In the genomic region with DNA sequence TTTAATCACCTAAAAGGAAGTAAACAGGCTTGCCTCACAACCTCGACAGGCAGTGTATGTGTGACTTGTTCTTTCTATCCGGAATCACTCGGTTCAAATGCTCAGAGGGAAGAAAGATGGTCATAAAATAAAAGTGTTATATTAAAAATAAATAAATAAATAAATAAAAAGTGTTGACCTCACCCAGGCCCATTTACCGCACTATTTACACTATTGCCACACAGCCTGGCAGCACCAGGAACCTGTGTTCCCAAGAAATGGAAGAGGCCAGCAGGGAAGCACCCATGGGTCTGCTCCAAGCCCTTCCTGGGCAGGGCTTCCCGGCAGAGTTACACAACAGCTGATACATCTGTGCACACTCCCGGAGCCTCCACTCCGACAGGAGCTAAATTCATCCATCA, we compare ENCODE assay signal across 12 cellular contexts.
DNase-seq lines count a peak whose midpoint lies in the region; ATAC-seq and TF ChIP-seq lines count a peak whose summit lies in the region.
"Had no signal": no experiment of that assay in that cellular context is flagged by ENCODE, and none has a peak within 500 bp of the region (broad histone marks: within the 10 kb centered on the region; RNA-seq: fewer than 3 reads in every experiment).

No MANE protein-coding gene starts in this region.

- H3K4me3 ChIP-seq in liver (ENCODE audit: low read depth in 1 of 3, low read length in 3 of 3) (no peak overlapping the region), upper lobe of left lung (peak overlapping the region in 1 of 4 donors; percentile 10)

- H3K4me1 ChIP-seq in liver (ENCODE audit: control insufficient read depth in 4 of 4, insufficient read depth in 4 of 4, low read length in 3 of 4): peaks cover 0 to 12% (median 4%) of the 10 kb centered on the region in 4 donors
- peaks cover 0 to 32% (median 14%) of the 10 kb centered on the region in 4 donors for H3K4me1 ChIP-seq in upper lobe of left lung

- H3K36me3 Mint-ChIP-seq in chondrocyte (ENCODE audit: low read depth): no peaks in the 10 kb centered on the region

- peak overlapping the region; percentile 92 for H3K27ac Mint-ChIP-seq in chondrocyte (ENCODE audit: unreplicated experiment)
- H3K27ac Mint-ChIP-seq: activated T-cell treated with anti-CD3 and anti-CD28 coated beads, Interleukin-2, amount 50 U/mL, for 72 hours; B cell had no signal

- H3K36me3 ChIP-seq in liver (ENCODE audit: control insufficient read depth in 4 of 4, insufficient read depth in 3 of 4, low read depth in 1 of 4, low read length in 3 of 4): no peaks in the 10 kb centered on the region
- no peaks in the 10 kb centered on the region for H3K36me3 ChIP-seq in upper lobe of left lung

- no peaks in the 10 kb centered on the region for H3K9me3 Mint-ChIP-seq in chondrocyte (ENCODE audit: low read depth)
- H3K9me3 Mint-ChIP-seq: activated T-cell treated with anti-CD3 and anti-CD28 coated beads, Interleukin-2, amount 50 U/mL, for 72 hours had no signal

- TF ChIP-seq POLR2A in upper lobe of left lung (IDR thresholded peaks at IDR 0.05): no peak

- 24% methylated on average over 7 of the region's 7 CpGs for WGBS in liver
- WGBS in upper lobe of left lung, 2 donors: 30 to 38% methylated on average over 7 of the region's 7 CpGs

- peak overlapping the region; percentile 52 to 66 for H3K27ac ChIP-seq in liver (ENCODE audit: low read depth in 1 of 2, low read length in 2 of 2)
- peak overlapping the region in 3 of 4 donors; percentile 42 to 63 (median 61) for H3K27ac ChIP-seq in upper lobe of left lung

- peaks cover 60% of the 10 kb centered on the region for H3K4me1 Mint-ChIP-seq in chondrocyte (ENCODE audit: low read depth)
- H3K4me1 Mint-ChIP-seq: B cell had no signal

- no peak overlapping the region for H3K9ac ChIP-seq in liver (ENCODE audit: low read depth in 1 of 2, low read length in 2 of 2)

- H3K27me3 ChIP-seq in liver (ENCODE audit: control insufficient read depth in 4 of 4, insufficient read depth in 4 of 4, low read length in 3 of 4) (no peaks in the 10 kb centered on the region), upper lobe of left lung (no peaks in the 10 kb centered on the region)

- no peaks in the 10 kb centered on the region for H3K27me3 Mint-ChIP-seq in chondrocyte (ENCODE audit: low read depth)

- DNase-seq in NCI-H1694 treated with DMSO at 0.1 percent for 48 hours (lab: John Stamatoyannopoulos, UW) (peak; percentile 38), NCI-H1694 (lab: John Stamatoyannopoulos, UW) (no peak), chondrocyte (ENCODE audit: low spot score) (no peak), upper lobe of left lung (peak in 1 of 2 donors; percentile 88), HK-2 (ENCODE audit: unreplicated experiment) (no peak)
- DNase-seq: activated T-cell treated with anti-CD3 and anti-CD28 coated beads, Interleukin-2, amount 50 U/mL, for 72 hours; NCI-H1436 treated with DMSO at 0.1 percent for 48 hours; stimulated activated CD8-positive, alpha-beta memory T cell treated with anti-CD3 and anti-CD28 coated beads, Interleukin-4, amount 100 ng/mL, for 48 hours had no signal

- no peaks in the 10 kb centered on the region for H3K9me3 ChIP-seq in liver (ENCODE audit: control insufficient read depth in 4 of 4, low read length in 3 of 4)
- no peaks in the 10 kb centered on the region for H3K9me3 ChIP-seq in upper lobe of left lung

- ATAC-seq in upper lobe of left lung (ENCODE audit: low FRiP score in 2 of 2): peak; percentile 85 to 93
- ATAC-seq in HG02970 (IDR thresholded peaks at IDR 0.05; ENCODE audit: low FRiP score, unreplicated experiment): no peak
- ATAC-seq in HG03469 (IDR thresholded peaks at IDR 0.05; ENCODE audit: unreplicated experiment): no peak
- ATAC-seq: activated T-cell treated with anti-CD3 and anti-CD28 coated beads, Interleukin-2, amount 50 U/mL, for 72 hours had no signal

- peak; percentile 48 to 65 for TF ChIP-seq RAD21 in liver (IDR thresholded peaks at IDR 0.05)

- peak overlapping the region; percentile 52 for H3K4me3 Mint-ChIP-seq in chondrocyte (ENCODE audit: unreplicated experiment)
- H3K4me3 Mint-ChIP-seq: activated T-cell treated with anti-CD3 and anti-CD28 coated beads, Interleukin-2, amount 50 U/mL, for 72 hours; B cell had no signal

- TF ChIP-seq EP300 in upper lobe of left lung (IDR thresholded peaks at IDR 0.05): peak in 3 of 4 donors; percentile 47 to 92 (median 75)

- TF ChIP-seq CTCF in chondrocyte (IDR thresholded peaks at IDR 0.05) (no peak), liver (IDR thresholded peaks at IDR 0.05; ENCODE audit: low read depth, low read length, missing input control) (no peak), upper lobe of left lung (IDR thresholded peaks at IDR 0.05) (no peak)

TF ChIP-seq in liver, 16 proteins besides CTCF, POLR2A, EP300 and RAD21:
- TF ChIP-seq JUND (IDR thresholded peaks at IDR 0.05): peak; percentile 49 to 60
- no peak for TF ChIP-seq TAF1 (conservative IDR thresholded peaks at IDR 0.05)
- TF ChIP-seq, protein P1, sequence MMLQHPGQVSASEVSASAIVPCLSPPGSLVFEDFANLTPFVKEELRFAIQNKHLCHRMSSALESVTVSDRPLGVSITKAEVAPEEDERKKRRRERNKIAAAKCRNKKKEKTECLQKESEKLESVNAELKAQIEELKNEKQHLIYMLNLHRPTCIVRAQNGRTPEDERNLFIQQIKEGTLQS (IDR thresholded peaks at IDR 0.05): peak; percentile 59
- peak; percentile 82 for TF ChIP-seq YY1 (IDR thresholded peaks at IDR 0.05)
- peak in 1 of 2 donors; percentile 73 for TF ChIP-seq EGR1 (IDR thresholded peaks at IDR 0.05; ENCODE audit: low read depth in 2 of 2)
- TF ChIP-seq GABPA (IDR thresholded peaks at IDR 0.05 in 1 of 2, conservative IDR thresholded peaks at IDR 0.05 in 1 of 2): peak in 1 of 2 donors; percentile 43
- TF ChIP-seq, protein P2, sequence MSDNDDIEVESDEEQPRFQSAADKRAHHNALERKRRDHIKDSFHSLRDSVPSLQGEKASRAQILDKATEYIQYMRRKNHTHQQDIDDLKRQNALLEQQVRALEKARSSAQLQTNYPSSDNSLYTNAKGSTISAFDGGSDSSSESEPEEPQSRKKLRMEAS (IDR thresholded peaks at IDR 0.05): peak; percentile 89
- peak; percentile 75 for TF ChIP-seq FOXA2 (IDR thresholded peaks at IDR 0.05)
- peak; percentile 11 for TF ChIP-seq NR2F2 (IDR thresholded peaks at IDR 0.05)
- peak; percentile 64 to 73 for TF ChIP-seq HNF4A (conservative IDR thresholded peaks at IDR 0.05)
- peak; percentile 16 for TF ChIP-seq FOXA1 (IDR thresholded peaks at IDR 0.05)
- no peak for TF ChIP-seq HNF4G (IDR thresholded peaks at IDR 0.05)
- TF ChIP-seq RXRA (IDR thresholded peaks at IDR 0.05): peak; percentile 68 to 78
- TF ChIP-seq, protein P3, sequence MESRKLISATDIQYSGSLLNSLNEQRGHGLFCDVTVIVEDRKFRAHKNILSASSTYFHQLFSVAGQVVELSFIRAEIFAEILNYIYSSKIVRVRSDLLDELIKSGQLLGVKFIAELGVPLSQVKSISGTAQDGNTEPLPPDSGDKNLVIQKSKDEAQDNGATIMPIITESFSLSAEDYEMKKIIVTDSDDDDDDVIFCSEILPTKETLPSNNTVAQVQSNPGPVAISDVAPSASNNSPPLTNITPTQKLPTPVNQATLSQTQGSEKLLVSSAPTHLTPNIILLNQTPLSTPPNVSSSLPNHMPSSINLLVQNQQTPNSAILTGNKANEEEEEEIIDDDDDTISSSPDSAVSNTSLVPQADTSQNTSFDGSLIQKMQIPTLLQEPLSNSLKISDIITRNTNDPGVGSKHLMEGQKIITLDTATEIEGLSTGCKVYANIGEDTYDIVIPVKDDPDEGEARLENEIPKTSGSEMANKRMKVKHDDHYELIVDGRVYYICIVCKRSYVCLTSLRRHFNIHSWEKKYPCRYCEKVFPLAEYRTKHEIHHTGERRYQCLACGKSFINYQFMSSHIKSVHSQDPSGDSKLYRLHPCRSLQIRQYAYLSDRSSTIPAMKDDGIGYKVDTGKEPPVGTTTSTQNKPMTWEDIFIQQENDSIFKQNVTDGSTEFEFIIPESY (IDR thresholded peaks at IDR 0.05): peak; percentile 81
- peak; percentile 53 for TF ChIP-seq SP1 (IDR thresholded peaks at IDR 0.05)
- TF ChIP-seq, protein P4, sequence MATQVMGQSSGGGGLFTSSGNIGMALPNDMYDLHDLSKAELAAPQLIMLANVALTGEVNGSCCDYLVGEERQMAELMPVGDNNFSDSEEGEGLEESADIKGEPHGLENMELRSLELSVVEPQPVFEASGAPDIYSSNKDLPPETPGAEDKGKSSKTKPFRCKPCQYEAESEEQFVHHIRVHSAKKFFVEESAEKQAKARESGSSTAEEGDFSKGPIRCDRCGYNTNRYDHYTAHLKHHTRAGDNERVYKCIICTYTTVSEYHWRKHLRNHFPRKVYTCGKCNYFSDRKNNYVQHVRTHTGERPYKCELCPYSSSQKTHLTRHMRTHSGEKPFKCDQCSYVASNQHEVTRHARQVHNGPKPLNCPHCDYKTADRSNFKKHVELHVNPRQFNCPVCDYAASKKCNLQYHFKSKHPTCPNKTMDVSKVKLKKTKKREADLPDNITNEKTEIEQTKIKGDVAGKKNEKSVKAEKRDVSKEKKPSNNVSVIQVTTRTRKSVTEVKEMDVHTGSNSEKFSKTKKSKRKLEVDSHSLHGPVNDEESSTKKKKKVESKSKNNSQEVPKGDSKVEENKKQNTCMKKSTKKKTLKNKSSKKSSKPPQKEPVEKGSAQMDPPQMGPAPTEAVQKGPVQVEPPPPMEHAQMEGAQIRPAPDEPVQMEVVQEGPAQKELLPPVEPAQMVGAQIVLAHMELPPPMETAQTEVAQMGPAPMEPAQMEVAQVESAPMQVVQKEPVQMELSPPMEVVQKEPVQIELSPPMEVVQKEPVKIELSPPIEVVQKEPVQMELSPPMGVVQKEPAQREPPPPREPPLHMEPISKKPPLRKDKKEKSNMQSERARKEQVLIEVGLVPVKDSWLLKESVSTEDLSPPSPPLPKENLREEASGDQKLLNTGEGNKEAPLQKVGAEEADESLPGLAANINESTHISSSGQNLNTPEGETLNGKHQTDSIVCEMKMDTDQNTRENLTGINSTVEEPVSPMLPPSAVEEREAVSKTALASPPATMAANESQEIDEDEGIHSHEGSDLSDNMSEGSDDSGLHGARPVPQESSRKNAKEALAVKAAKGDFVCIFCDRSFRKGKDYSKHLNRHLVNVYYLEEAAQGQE (IDR thresholded peaks at IDR 0.05): peak; percentile 47

Comparison
In these comparisons a context has a peak if more than half of its experiments do, and no peak if none do; other contexts are left out.
1. ATAC-seq: peak in upper lobe of left lung (2 of 2); none in HG02970 (single experiment) and HG03469 (single experiment).